In genomic region chr16:87541004-87541881, GRCh38 we compare ENCODE assay signal across 10 cellular contexts. TPM values are rescaled to one million over a fixed set of nuclear protein-coding genes. Genes with fewer than 3 reads are reported as not detected.
DNase-seq lines count a peak whose midpoint lies in the region; TF ChIP-seq lines count a peak whose summit lies in the region.
"Had no signal": no experiment of that assay in that cellular context is flagged by ENCODE, and none has a peak within 500 bp of the region (broad histone marks: within the 10 kb centered on the region; RNA-seq: fewer than 3 reads in every experiment).

No MANE protein-coding gene starts in this region.

- POLR2A ChIA-PET in CD4-positive, alpha-beta memory T cell (lab: Charles Lee; ENCODE audit: partially characterized antibody): no interaction called here

- H3K9ac ChIP-seq in MM.1S (ENCODE audit: low read length): no peak overlapping the region

- no peak for TF ChIP-seq CTCF in Peyer's patch (IDR thresholded peaks at IDR 0.05)
- TF ChIP-seq CTCF in osteocyte (IDR thresholded peaks at IDR 0.05): no peak
- TF ChIP-seq CTCF in lower leg skin (IDR thresholded peaks at IDR 0.05): no peak
- no peak for TF ChIP-seq CTCF in MM.1S (IDR thresholded peaks at IDR 0.05; ENCODE audit: low read length)

- H3K4me3 Mint-ChIP-seq in osteocyte (ENCODE audit: unreplicated experiment): peak overlapping the region; percentile 55
- no peak overlapping the region for H3K4me3 Mint-ChIP-seq in CD4-positive, alpha-beta memory T cell

- TF ChIP-seq POLR2A in Peyer's patch (IDR thresholded peaks at IDR 0.05) (no peak), lower leg skin (IDR thresholded peaks at IDR 0.05) (no peak)

- H3K9me3 Mint-ChIP-seq in osteocyte (ENCODE audit: unreplicated experiment): peaks cover 4% of the 10 kb centered on the region
- peaks cover 0 to 7% (median 0%) of the 10 kb centered on the region in 8 donors for H3K9me3 Mint-ChIP-seq in CD4-positive, alpha-beta memory T cell

- H3K27ac Mint-ChIP-seq in osteocyte (ENCODE audit: unreplicated experiment): peak overlapping the region; percentile 91
- H3K27ac Mint-ChIP-seq in CD4-positive, alpha-beta memory T cell: no peak overlapping the region

- H3K9me2 ChIP-seq in MM.1S (replicated peaks; ENCODE audit: insufficient read depth, low read length): no peaks in the 10 kb centered on the region

- CTCF ChIA-PET in CD4-positive, alpha-beta memory T cell (lab: Charles Lee; ENCODE audit: partially characterized antibody): no interaction called here

- H3K36me3 Mint-ChIP-seq in osteocyte (ENCODE audit: unreplicated experiment): peaks cover 1% of the 10 kb centered on the region
- H3K36me3 Mint-ChIP-seq in CD4-positive, alpha-beta memory T cell: no peaks in the 10 kb centered on the region

- no peaks in the 10 kb centered on the region for H3K79me2 ChIP-seq in MM.1S (ENCODE audit: low read length)

- H4K20me1 ChIP-seq in MM.1S (ENCODE audit: insufficient read depth, low read length): no peaks in the 10 kb centered on the region

- H3F3A ChIP-seq in MM.1S (ENCODE audit: insufficient read depth, low read length): no peaks in the 10 kb centered on the region

- H3K27me3 Mint-ChIP-seq in osteocyte (ENCODE audit: unreplicated experiment): no peaks in the 10 kb centered on the region
- peaks cover 10 to 35% of the 10 kb centered on the region in 2 donors for H3K27me3 Mint-ChIP-seq in CD4-positive, alpha-beta memory T cell

- H2AFZ ChIP-seq in MM.1S (ENCODE audit: low read length): no peak overlapping the region

- H3K4me1 Mint-ChIP-seq in osteocyte (ENCODE audit: unreplicated experiment): peaks cover 60% of the 10 kb centered on the region
- peaks cover 1 to 8% (median 5%) of the 10 kb centered on the region in 4 donors for H3K4me1 Mint-ChIP-seq in CD4-positive, alpha-beta memory T cell

- no peak overlapping the region for H3K4me2 ChIP-seq in MM.1S (ENCODE audit: low read depth, low read length)

- WGBS in lower leg skin, 2 donors: 52 to 64% methylated on average over 26 to 38 of the region's 38 CpGs

- H3K9me3 ChIP-seq in Peyer's patch (peaks cover 0 to 5% (median 0%) of the 10 kb centered on the region in 4 donors), MM.1S (replicated peaks; ENCODE audit: insufficient read depth, low read length) (no peaks in the 10 kb centered on the region)
- no peaks in the 10 kb centered on the region for H3K9me3 ChIP-seq in CD4-positive, alpha-beta memory T cell (ENCODE audit: control insufficient read depth in 1 of 2, low read length in 2 of 2)

- H3K4me3 ChIP-seq in Peyer's patch (peak overlapping the region in 1 of 4 donors; percentile 28), lower leg skin (ENCODE audit: low read depth, poor library complexity, severe bottlenecking) (no peak overlapping the region), MM.1S (ENCODE audit: low read length) (no peak overlapping the region)
- H3K4me3 ChIP-seq in CD4-positive, alpha-beta memory T cell (ENCODE audit: low read length in 2 of 2): no peak overlapping the region

- DNase-seq in DMS79 (lab: John Stamatoyannopoulos, UW): peak; percentile 15
- peak in 1 of 3 donors; percentile 60 for DNase-seq in Peyer's patch
- peak; percentile 22 for DNase-seq in fibroblast of the conjunctiva (ENCODE audit: low read depth)
- no peak for DNase-seq in osteocyte (ENCODE audit: extremely low spot score, unreplicated experiment)
- DNase-seq in CD4-positive, alpha-beta memory T cell: no peak
- no peak for DNase-seq in lower leg skin (ENCODE audit: low spot score in 2 of 2)
- no peak for DNase-seq in MM.1S
- no peak for DNase-seq in NCI-H2196 treated with DMSO at 0.1 percent for 48 hours (lab: John Stamatoyannopoulos, UW; ENCODE audit: unreplicated experiment)
- DNase-seq: activated naive CD4-positive, alpha-beta T cell treated with anti-CD3 and anti-CD28 coated beads, Interleukin-2, amount 50 U/mL, for 16 hours; SW 1271 had no signal

- H3K27me3 ChIP-seq in Peyer's patch (no peaks in the 10 kb centered on the region), MM.1S (replicated peaks; ENCODE audit: insufficient read depth, low read length) (peaks cover 86% of the 10 kb centered on the region)
- H3K27me3 ChIP-seq in CD4-positive, alpha-beta memory T cell (ENCODE audit: insufficient read depth, low read length): no peaks in the 10 kb centered on the region

- H3K36me3 ChIP-seq in Peyer's patch (no peaks in the 10 kb centered on the region), MM.1S (replicated peaks; ENCODE audit: insufficient read depth, low read length) (no peaks in the 10 kb centered on the region)
- no peaks in the 10 kb centered on the region for H3K36me3 ChIP-seq in CD4-positive, alpha-beta memory T cell (ENCODE audit: insufficient read depth, low read length)

- H3K27ac ChIP-seq in Peyer's patch: peak overlapping the region; percentile 13 to 87 (median 65)
- no peak overlapping the region for H3K27ac ChIP-seq in CD4-positive, alpha-beta memory T cell (ENCODE audit: low read depth, low read length)
- H3K27ac ChIP-seq in MM.1S (ENCODE audit: low read length): no peak overlapping the region

- H3K4me1 ChIP-seq in Peyer's patch: peaks cover 0 to 7% (median 0%) of the 10 kb centered on the region in 4 donors
- H3K4me1 ChIP-seq in CD4-positive, alpha-beta memory T cell (ENCODE audit: insufficient read depth, low read length): no peaks in the 10 kb centered on the region
- no peaks in the 10 kb centered on the region for H3K4me1 ChIP-seq in MM.1S (ENCODE audit: low read length)

- intact Hi-C loops in CD4-positive, alpha-beta memory T cell (cut with micrococcal nuclease): no loop called here
- intact Hi-C loops in lower leg skin (cut with DNase I; ENCODE audit: low total_unique reads): no loop called here

RNA-seq across cellular contexts. Expression of gene ZCCHC14, which starts 48.4 kb away (rescaled TPM):
- total RNA-seq in Peyer's patch (10 to 100 TPM; 28.1 to 68.9 (median 55.9) TPM), osteocyte (44.8 and 47.7 TPM in 2 replicates), lower leg skin (10 to 100 TPM; 13.7 to 25.4 (median 23.6) TPM)
- 10 to 100 TPM; 22.7 to 25.1 TPM for total RNA-seq in CD4-positive, alpha-beta memory T cell
- polyA plus RNA-seq in CD4-positive, alpha-beta memory T cell: 1 to 10 TPM in 1 of 2 donors, under 1 TPM in 1; 0.21 to 1.1 TPM

Comparison
In these comparisons a context has a peak if more than half of its experiments do, and no peak if none do; other contexts are left out.
1. DNase-seq: peak in DMS79 (single experiment) and fibroblast of the conjunctiva (single experiment); none in osteocyte (single experiment), CD4-positive, alpha-beta memory T cell (0 of 5), lower leg skin (0 of 2), MM.1S (single experiment) and NCI-H2196 treated with DMSO at 0.1 percent for 48 hours (single experiment).
2. H3K27ac ChIP-seq: peak in Peyer's patch (4 of 4); none in CD4-positive, alpha-beta memory T cell (single experiment) and MM.1S (single experiment).